5 cellular contexts compared by ENCODE assay signal in genomic region chr7:150033711-150034110, GRCh38.
A peak's percentile ranks its signal among the peaks of the same experiment; 100 is the strongest.
DNase-seq lines count a peak whose midpoint lies in the region; TF ChIP-seq lines count a peak whose summit lies in the region.
"Not testable (repeated sequence)": the region's sequence is repeated elsewhere in the genome, so short reads cannot be mapped to it uniquely, and the experiment has no call there.

No MANE protein-coding gene starts in this region.

- H3K27ac Mint-ChIP-seq in osteocyte (ENCODE audit: unreplicated experiment): not testable (repeated sequence)

- not testable (repeated sequence) for H3K79me1 ChIP-seq in neuronal stem cell (ENCODE audit: low read depth, low read length)

- not testable (repeated sequence) for H3K9me3 Mint-ChIP-seq in osteocyte (ENCODE audit: unreplicated experiment)

- not testable (repeated sequence) for H3K9ac ChIP-seq in neuronal stem cell (ENCODE audit: low read depth, low read length, poor library complexity)

- POLR2A ChIA-PET in HEK293 (lab: Yijun Ruan, JAX): not testable (repeated sequence)

- not testable (repeated sequence) for H2AFZ ChIP-seq in neuronal stem cell (ENCODE audit: low read length)

- not testable (repeated sequence) for H3K4me3 Mint-ChIP-seq in osteocyte (ENCODE audit: unreplicated experiment)

- WGBS in esophagus muscularis mucosa: 94% methylated on average over 10 of the region's 23 CpGs
- no CpG with 5 or more reads among the region's 23 CpGs for WGBS in neuronal stem cell (ENCODE audit: extremely low coverage in 2 of 2, insufficient read length in 2 of 2, insufficient replicate concordance in 1 of 2), 2 donors

- H2BK5ac ChIP-seq in neuronal stem cell (ENCODE audit: low read length): peak overlapping the region; percentile 13

- H3K27me3 Mint-ChIP-seq in osteocyte (ENCODE audit: unreplicated experiment): not testable (repeated sequence)

- not testable (repeated sequence) for H3K27ac ChIP-seq in HEK293 (ENCODE audit: extremely low read depth, low read depth, low read length); esophagus muscularis mucosa (replicated peaks in 1 of 4); neuronal stem cell (replicated peaks; ENCODE audit: low read length)

- H2BK12ac ChIP-seq in neuronal stem cell (ENCODE audit: low read length): not testable (repeated sequence)

- H2BK120ac ChIP-seq in neuronal stem cell (ENCODE audit: low read depth, low read length): not testable (repeated sequence)

- TF ChIP-seq CTCF in HEK293 (tag by site-specific recombination; IDR thresholded peaks at IDR 0.05); esophagus muscularis mucosa (IDR thresholded peaks at IDR 0.05); osteocyte (IDR thresholded peaks at IDR 0.05): not testable (repeated sequence)

- H3K36me3 Mint-ChIP-seq in osteocyte (ENCODE audit: unreplicated experiment): not testable (repeated sequence)

- CTCF ChIA-PET in HEK293 (lab: Yijun Ruan, JAX): not testable (repeated sequence)

- H3K27me3 ChIP-seq in H7 (ENCODE audit: control insufficient read depth, insufficient read depth, low read length); esophagus muscularis mucosa; neuronal stem cell (ENCODE audit: control insufficient read depth in 3 of 3, insufficient read depth in 3 of 3, low read depth in 1 of 3, low read length in 3 of 3): not testable (repeated sequence)

- not testable (repeated sequence) for H3K36me3 ChIP-seq in H7 (replicated peaks; ENCODE audit: control insufficient read depth, insufficient read depth, low read length); HEK293 (ENCODE audit: control insufficient read depth in 2 of 2, insufficient read depth in 1 of 2, low read length in 2 of 2); esophagus muscularis mucosa; neuronal stem cell (replicated peaks in 1 of 2; ENCODE audit: control insufficient read depth in 2 of 2, insufficient read depth in 2 of 2, low read length in 2 of 2)

- H3K4me1 ChIP-seq in HEK293 (ENCODE audit: control insufficient read depth, insufficient read depth, low read length); esophagus muscularis mucosa; neuronal stem cell (ENCODE audit: control insufficient read depth in 2 of 2, insufficient read depth in 1 of 2, low read depth in 1 of 2, low read length in 2 of 2): not testable (repeated sequence)

- not testable (repeated sequence) for H3K4me2 ChIP-seq in neuronal stem cell (ENCODE audit: insufficient read depth, low read length, poor library complexity, severe bottlenecking)

- H3K18ac ChIP-seq in neuronal stem cell (ENCODE audit: low read length): peak overlapping the region; percentile 80

- H3K4ac ChIP-seq in neuronal stem cell (ENCODE audit: low read length): not testable (repeated sequence)

- H4K91ac ChIP-seq in neuronal stem cell (ENCODE audit: low read depth, low read length, poor library complexity): not testable (repeated sequence)

- TF ChIP-seq POLR2A in esophagus muscularis mucosa (IDR thresholded peaks at IDR 0.05; ENCODE audit: low read depth): not testable (repeated sequence)

- DNase-seq in H7: peak; percentile 7
- DNase-seq in esophagus muscularis mucosa (ENCODE audit: extremely low spot score): peak; percentile 19
- not testable (repeated sequence) for DNase-seq in neuronal stem cell (ENCODE audit: low spot score)
- peak; percentile 56 for DNase-seq in osteocyte (ENCODE audit: extremely low spot score, unreplicated experiment)

- not testable (repeated sequence) for H3K14ac ChIP-seq in neuronal stem cell (ENCODE audit: low read length)

- not testable (repeated sequence) for H3K4me1 Mint-ChIP-seq in osteocyte (ENCODE audit: unreplicated experiment)

- not testable (repeated sequence) for H2AK5ac ChIP-seq in neuronal stem cell (ENCODE audit: low read depth, low read length)

- not testable (repeated sequence) for H3K9me3 ChIP-seq in HEK293 (ENCODE audit: control insufficient read depth, insufficient read depth, low read depth, low read length); esophagus muscularis mucosa; neuronal stem cell (replicated peaks in 1 of 2; ENCODE audit: control insufficient read depth in 2 of 2, insufficient read depth in 1 of 2, low read depth in 1 of 2, low read length in 2 of 2)

- TF ChIP-seq EP300 in esophagus muscularis mucosa (IDR thresholded peaks at IDR 0.05): not testable (repeated sequence)

- not testable (repeated sequence) for H4K8ac ChIP-seq in neuronal stem cell (ENCODE audit: low read depth, low read length)

- intact Hi-C loops in esophagus muscularis mucosa (cut with DNase I): not testable (repeated sequence)

- not testable (repeated sequence) for H3K23ac ChIP-seq in neuronal stem cell (ENCODE audit: low read depth, low read length, poor library complexity)

- H3K4me3 ChIP-seq in H7 (ENCODE audit: insufficient read depth, low read depth, low read length); HEK293 (ENCODE audit: low read depth, low read length); esophagus muscularis mucosa; neuronal stem cell (ENCODE audit: low read length in 2 of 2): not testable (repeated sequence)

- H2BK15ac ChIP-seq in neuronal stem cell (ENCODE audit: low read length): not testable (repeated sequence)

TF ChIP-seq in HEK293, 187 proteins besides CTCF, POLR2A, EP300 and RAD21:
- 0 out of 2 replicates have a peak, but pooled peaks have one; percentile 18 for TF ChIP-seq GLIS2 (tag by site-specific recombination; IDR thresholded peaks at IDR 0.05)
